Comparison of ENCODE assay signal across 17 cellular contexts in genomic region chr1:66468712-66469111, GRCh38.
A peak's percentile ranks its signal among the peaks of the same experiment; 100 is the strongest.
DNase-seq lines count a peak whose midpoint lies in the region; ATAC-seq, FAIRE-seq and TF ChIP-seq lines count a peak whose summit lies in the region.
"Had no signal": no experiment of that assay in that cellular context is flagged by ENCODE, and none has a peak within 500 bp of the region (broad histone marks: within the 10 kb centered on the region; RNA-seq: fewer than 3 reads in every experiment).

No MANE protein-coding gene starts in this region.

- H4K8ac ChIP-seq in IMR-90 (ENCODE audit: low read depth in 2 of 2, low read length in 2 of 2), result no peak overlapping the region

- H4K5ac ChIP-seq in IMR-90 (ENCODE audit: low read depth, low read length), result peak overlapping the region; percentile 24; the same call in 1 of the 2 replicates

- no peak overlapping the region for H3K27ac ChIP-seq in IMR-90 (ENCODE audit: insufficient read depth, low read length)
- no peak overlapping the region for H3K27ac ChIP-seq in left lung
- no peak overlapping the region for H3K27ac ChIP-seq in upper lobe of right lung
- H3K27ac ChIP-seq in stomach, result no peak overlapping the region
- H3K27ac ChIP-seq: A549, C4-2B, HL-60 had no signal

- peaks cover 7% of the 10 kb centered on the region; the same call in 1 of the 2 replicates for H3K9me1 ChIP-seq in IMR-90 (ENCODE audit: insufficient read depth, low read length)

- no peak for TF ChIP-seq POLR2A in IMR-90 (IDR thresholded peaks at IDR 0.05; ENCODE audit: low read depth, low read length)
- TF ChIP-seq POLR2A in stomach (IDR thresholded peaks at IDR 0.05), result no peak

- H4K91ac ChIP-seq in IMR-90 (ENCODE audit: insufficient read depth, low read depth, low read length), result no peak overlapping the region

- intact Hi-C loops in IMR-90 (cut with micrococcal nuclease), result loop anchor here (5.0 kb wide), 1 partner anchor 64 kb away; the partner anchor contains the start of gene SGIP1
- intact Hi-C loops in left lung (cut with DNase I), result no loop called here
- intact Hi-C loops in upper lobe of right lung (cut with DNase I), result no loop called here
- intact Hi-C loops in stomach (cut with DNase I; ENCODE audit: low total_unique reads), result no loop called here

- H3K14ac ChIP-seq in IMR-90 (replicated peaks; ENCODE audit: low read depth, low read length), result no peak overlapping the region

- TF ChIP-seq CTCF in IMR-90 (conservative IDR thresholded peaks at IDR 0.05; ENCODE audit: low read depth, low read length) (no peak), left lung (IDR thresholded peaks at IDR 0.05) (no peak), upper lobe of right lung (IDR thresholded peaks at IDR 0.05) (no peak), stomach (IDR thresholded peaks at IDR 0.05) (no peak)

- H3K9me3 ChIP-seq in IMR-90 (ENCODE audit: control insufficient read depth, insufficient read depth, low read length), result no peaks in the 10 kb centered on the region
- H3K9me3 ChIP-seq in left lung, result no peaks in the 10 kb centered on the region
- H3K9me3 ChIP-seq in upper lobe of right lung, result no peaks in the 10 kb centered on the region
- no peaks in the 10 kb centered on the region for H3K9me3 ChIP-seq in stomach
- H3K9me3 ChIP-seq: A549, BE2C, HAP-1 had no signal

- no peak overlapping the region; the same call in 1 of the 2 replicates for H3K18ac ChIP-seq in IMR-90 (ENCODE audit: low read depth, low read length)

- H3K4me1 ChIP-seq in IMR-90 (ENCODE audit: control insufficient read depth, insufficient read depth, low read length), result peaks cover 11% of the 10 kb centered on the region
- H3K4me1 ChIP-seq in left lung, result no peaks in the 10 kb centered on the region
- peaks cover 3% of the 10 kb centered on the region for H3K4me1 ChIP-seq in upper lobe of right lung
- no peaks in the 10 kb centered on the region for H3K4me1 ChIP-seq in stomach
- H3K4me1 ChIP-seq: A549, BE2C, HAP-1 had no signal

- no peak for ATAC-seq in IMR-90 (ENCODE audit: low read depth)
- ATAC-seq in left lung, result peak; percentile 75
- ATAC-seq in upper lobe of right lung, result peak; percentile 29
- ATAC-seq in GM18861 (IDR thresholded peaks at IDR 0.05; ENCODE audit: unreplicated experiment), result no peak
- no peak for ATAC-seq in HG03378 (IDR thresholded peaks at IDR 0.05; ENCODE audit: unreplicated experiment)
- ATAC-seq: A549, K562 had no signal

- dilution Hi-C loops in IMR-90 (cut with HindIII; ENCODE audit: low sequenced_read_pairs, unreplicated experiment), result no loop called here

- H2AK9ac ChIP-seq in IMR-90 (replicated peaks; ENCODE audit: low read depth, low read length, poor library complexity), result no peak overlapping the region

- POLR2A ChIA-PET in IMR-90 (lab: Charles Lee; ENCODE audit: unreplicated experiment), result no interaction called here

- H2BK5ac ChIP-seq in IMR-90 (ENCODE audit: low read depth, low read length, poor library complexity, severe bottlenecking), result no peak overlapping the region

- H3K9ac ChIP-seq in IMR-90 (ENCODE audit: low read depth, low read length), result no peak overlapping the region

- TF ChIP-seq RAD21 in IMR-90 (IDR thresholded peaks at IDR 0.05; ENCODE audit: low read length), result no peak

- H3K4me2 ChIP-seq in IMR-90 (ENCODE audit: low read depth, low read length), result no peak overlapping the region
- H3K4me2 ChIP-seq: A549 had no signal

- H3K4me3 ChIP-seq in IMR-90 (ENCODE audit: insufficient read depth, low read depth, low read length) (no peak overlapping the region), left lung (no peak overlapping the region), upper lobe of right lung (no peak overlapping the region), stomach (no peak overlapping the region)
- H3K4me3 ChIP-seq: A549, HAP-1, K562 had no signal

- DNase-seq in GM19239 (ENCODE audit: insufficient read length, low spot score) (no peak), IMR-90 (no peak), left lung (no peak), upper lobe of right lung (no peak), stomach (no peak)
- DNase-seq: BE2C; CD4-positive, alpha-beta memory T cell; DND-41; GDM1; GOT3 had no signal

- H2BK120ac ChIP-seq in IMR-90 (ENCODE audit: low read depth, low read length), result peak overlapping the region; percentile 75

- peak; percentile 11 for FAIRE-seq in GM19239 (lab: Jason Lieb, UNC)
- FAIRE-seq: A549, K562 had no signal

- no peak overlapping the region for H2AK5ac ChIP-seq in IMR-90 (ENCODE audit: low read depth, low read length)

- WGBS in IMR-90 (ENCODE audit: extremely low coverage in 2 of 2, insufficient read length in 1 of 2), 2 experiments, result no CpG with 5 or more reads among the region's 2 CpGs
- 81 to 92% (median 84%) methylated on average over 2 of the region's 2 CpGs for WGBS in stomach, 5 donors

- no peak overlapping the region for H2AFZ ChIP-seq in IMR-90 (replicated peaks; ENCODE audit: low read length, poor library complexity)

- TF ChIP-seq EP300 in stomach (IDR thresholded peaks at IDR 0.05), result no peak

- no peaks in the 10 kb centered on the region for H4K20me1 ChIP-seq in IMR-90 (ENCODE audit: insufficient read depth, low read length)

- in situ Hi-C loops in IMR-90 (cut with MboI; ENCODE audit: low sequenced_read_pairs), result no loop called here

- CTCF ChIA-PET in IMR-90 (lab: Yijun Ruan, JAX), result interaction anchor here (0.5 to 1.1 kb wide), 4 partner anchors 22 to 176 kb away, joined by 3 to 5 read pairs (median 3); no protein-coding TSS in a partner anchor

- H3K79me1 ChIP-seq in IMR-90 (ENCODE audit: low read depth in 1 of 2, low read length in 2 of 2), result peaks cover 0 to 3% of the 10 kb centered on the region in 2 experiments; a peak in 2 of 4 replicates

- no peak overlapping the region for H3K23ac ChIP-seq in IMR-90 (ENCODE audit: low read depth, low read length)

- H3K4ac ChIP-seq in IMR-90 (ENCODE audit: low read depth, low read length), result no peak overlapping the region; the same call in 1 of the 2 replicates

- no peaks in the 10 kb centered on the region for H3K27me3 ChIP-seq in IMR-90 (ENCODE audit: control insufficient read depth, insufficient read depth, low read length)
- no peaks in the 10 kb centered on the region for H3K27me3 ChIP-seq in left lung
- H3K27me3 ChIP-seq in upper lobe of right lung, result no peaks in the 10 kb centered on the region
- no peaks in the 10 kb centered on the region for H3K27me3 ChIP-seq in stomach
- H3K27me3 ChIP-seq: BE2C had no signal

- H3K56ac ChIP-seq in IMR-90 (ENCODE audit: extremely low read depth, insufficient read depth, low read length), result no peak overlapping the region

- H2BK20ac ChIP-seq in IMR-90 (ENCODE audit: low read depth, low read length), result peak overlapping the region; percentile 50

- H2BK15ac ChIP-seq in IMR-90 (ENCODE audit: low read depth, low read length), result no peak overlapping the region; the same call in 2 of the 3 replicates

- BruUV-seq in IMR-90 (replicated peaks; lab: Mats Ljungman, UMichigan), result no TSS peak

- no peaks in the 10 kb centered on the region for H3K36me3 ChIP-seq in IMR-90 (ENCODE audit: control insufficient read depth, insufficient read depth, low read length)
- H3K36me3 ChIP-seq in left lung, result no peaks in the 10 kb centered on the region
- H3K36me3 ChIP-seq in upper lobe of right lung, result no peaks in the 10 kb centered on the region
- no peaks in the 10 kb centered on the region for H3K36me3 ChIP-seq in stomach
- H3K36me3 ChIP-seq: BE2C, HAP-1 had no signal

TF ChIP-seq in IMR-90, 13 proteins besides CTCF, POLR2A, EP300 and RAD21:
- TF ChIP-seq RFX5 (IDR thresholded peaks at IDR 0.05; ENCODE audit: low read depth, low read length) (no peak), NFE2L2 (IDR thresholded peaks at IDR 0.05; ENCODE audit: low read depth, low read length) (no peak), FOS (IDR thresholded peaks at IDR 0.05; ENCODE audit: low read depth, low read length) (no peak), USF2 (IDR thresholded peaks at IDR 0.05; ENCODE audit: low read depth, low read length) (no peak), ELK1 (IDR thresholded peaks at IDR 0.05; ENCODE audit: borderline replicate concordance, low read depth, low read length) (no peak), MXI1 (IDR thresholded peaks at IDR 0.05; ENCODE audit: borderline replicate concordance, low read depth, low read length) (no peak), BHLHE40 (IDR thresholded peaks at IDR 0.05; ENCODE audit: low read depth, low read length) (no peak), SMC3 (IDR thresholded peaks at IDR 0.05; ENCODE audit: low read depth, low read length) (no peak), RCOR1 (IDR thresholded peaks at IDR 0.05; ENCODE audit: insufficient replicate concordance, low read length) (no peak), CEBPB (IDR thresholded peaks at IDR 0.05; ENCODE audit: low read depth, low read length) (no peak), MAFK (IDR thresholded peaks at IDR 0.05; ENCODE audit: low read depth, low read length) (no peak)

Comparison
In these comparisons a context has a peak if more than half of its experiments do, and no peak if none do; other contexts are left out.
1. ATAC-seq: peak in left lung (single experiment) and upper lobe of right lung (single experiment); none in IMR-90 (single experiment), GM18861 (single experiment) and HG03378 (single experiment).